11 cellular contexts compared by ENCODE assay signal in the genomic region with DNA sequence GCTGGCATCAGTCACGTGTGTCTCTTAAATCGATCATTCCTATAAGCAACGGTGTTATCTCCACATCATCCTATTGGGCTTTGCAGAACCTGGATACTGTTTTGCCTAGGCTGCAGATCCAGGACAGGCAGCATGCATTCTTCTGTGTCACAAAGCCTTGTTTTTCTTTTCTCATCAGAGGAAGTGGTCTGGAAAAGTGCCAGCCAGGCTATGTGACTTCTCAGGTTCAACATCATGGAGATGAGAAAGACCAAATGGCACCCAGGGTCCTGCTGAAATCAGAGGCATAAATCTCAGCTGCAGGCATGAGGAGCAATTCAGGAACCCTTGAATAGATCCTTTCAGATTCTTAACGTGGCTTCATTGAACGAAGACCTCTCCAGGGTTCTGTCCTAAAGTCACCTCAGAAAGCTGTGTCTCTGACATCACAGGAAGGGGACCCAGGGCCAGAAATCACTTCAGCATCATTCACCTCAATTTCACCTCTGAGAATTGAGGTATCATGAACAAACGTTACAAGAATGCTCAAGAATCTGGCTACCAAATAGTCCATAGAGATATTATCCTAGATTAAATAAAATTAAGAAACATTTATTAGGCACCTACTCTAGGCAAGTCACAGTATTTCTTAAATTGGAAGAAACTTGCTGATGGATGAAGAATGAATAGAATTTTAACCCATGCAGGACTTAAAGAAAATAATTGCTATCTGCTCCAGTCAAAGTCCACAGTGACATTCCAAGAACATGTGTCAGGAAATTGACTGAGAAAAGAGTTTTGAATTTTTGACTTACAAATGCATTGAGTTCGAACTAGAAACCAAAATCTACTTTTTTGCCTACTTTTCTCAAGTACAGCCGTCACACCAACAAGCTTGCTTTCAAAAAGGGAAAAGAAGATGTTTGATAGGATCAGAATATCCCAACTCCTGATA.
DNase-seq lines count a peak whose midpoint lies in the region; ATAC-seq and TF ChIP-seq lines count a peak whose summit lies in the region.
"Had no signal": no experiment of that assay in that cellular context is flagged by ENCODE, and none has a peak within 500 bp of the region (broad histone marks: within the 10 kb centered on the region; RNA-seq: fewer than 3 reads in every experiment).

No MANE protein-coding gene starts in this region.

- H3K27me3 Mint-ChIP-seq in immature natural killer cell (ENCODE audit: low read depth in 3 of 3) = peaks cover 0 to 2% (median 0%) of the 10 kb centered on the region in 3 donors

- no peaks in the 10 kb centered on the region for H3K9me3 Mint-ChIP-seq in immature natural killer cell
- H3K9me3 Mint-ChIP-seq: T-helper 1 cell treated with Interleukin-12 subunit alpha and Interleukin-12 subunit beta and Interleukin-4 antibody, amounts not matched to agents 30 μg/mL and 1 μg/mL, for 36 hours had no signal

- no peak for TF ChIP-seq CTCF in choroid plexus epithelial cell (conservative IDR thresholded peaks at IDR 0.05; ENCODE audit: low read depth, low read length)

- DNase-seq in activated gamma-delta T cell treated with Interleukin-2 at 50 U/mL for 16 hours = peak; percentile 34
- DNase-seq in activated gamma-delta T cell (lab: John Stamatoyannopoulos, UW) = no peak
- DNase-seq in activated CD4-positive, alpha-beta T cell treated with anti-CD3 and anti-CD28 coated beads for 48 hours = peak; percentile 53
- peak; percentile 75 for DNase-seq in choroid plexus epithelial cell (ENCODE audit: low read depth)
- DNase-seq in stimulated activated naive CD8-positive, alpha-beta T cell treated with anti-CD3 and anti-CD28 coated beads, Interleukin-15, Interleukin-2, amounts not matched to agents 100 U/mL and 50 U/mL, for 24 hours = peak; percentile 46
- DNase-seq in immature natural killer cell = no peak
- DNase-seq in NCI-H510A treated with DMSO at 0.1 percent for 48 hours (lab: John Stamatoyannopoulos, UW) = no peak
- DNase-seq: NCI-H345, stomach had no signal

- H3K4me1 Mint-ChIP-seq in immature natural killer cell = peaks cover 5 to 11% of the 10 kb centered on the region in 2 donors

- no peak overlapping the region for H3K4me3 Mint-ChIP-seq in immature natural killer cell
- H3K4me3 Mint-ChIP-seq: T-helper 1 cell treated with Interleukin-12 subunit alpha and Interleukin-12 subunit beta and Interleukin-4 antibody, amounts not matched to agents 30 μg/mL and 1 μg/mL, for 36 hours had no signal

- H3K36me3 Mint-ChIP-seq in immature natural killer cell = no peaks in the 10 kb centered on the region

- H3K4me3 ChIP-seq in choroid plexus epithelial cell (ENCODE audit: low read depth, low read length) = no peak overlapping the region
- H3K4me3 ChIP-seq: stomach had no signal

- H3K27ac Mint-ChIP-seq in immature natural killer cell = no peak overlapping the region
- H3K27ac Mint-ChIP-seq: T-helper 1 cell treated with Interleukin-12 subunit alpha and Interleukin-12 subunit beta and Interleukin-4 antibody, amounts not matched to agents 30 μg/mL and 1 μg/mL, for 36 hours had no signal

- ATAC-seq in stimulated activated naive CD8-positive, alpha-beta T cell treated with anti-CD3 and anti-CD28 coated beads, Interleukin-15, Interleukin-2, amounts not matched to agents 100 U/mL and 50 U/mL, for 24 hours = no peak
- no peak for ATAC-seq in GM18861 (IDR thresholded peaks at IDR 0.05; ENCODE audit: unreplicated experiment)

Comparison
In these comparisons a context has a peak if more than half of its experiments do, and no peak if none do; other contexts are left out.
1. DNase-seq: peak in activated gamma-delta T cell treated with Interleukin-2 at 50 U/mL for 16 hours (single experiment), activated CD4-positive, alpha-beta T cell treated with anti-CD3 and anti-CD28 coated beads for 48 hours (single experiment), choroid plexus epithelial cell (single experiment) and stimulated activated naive CD8-positive, alpha-beta T cell treated with anti-CD3 and anti-CD28 coated beads, Interleukin-15, Interleukin-2, amounts not matched to agents 100 U/mL and 50 U/mL, for 24 hours (single experiment); none in activated gamma-delta T cell (single experiment), immature natural killer cell (0 of 3) and NCI-H510A treated with DMSO at 0.1 percent for 48 hours (single experiment).